In genomic region chr10:49293208-49293603, GRCh38 we compare ENCODE assay signal across 34 cellular contexts. TPM values are rescaled to one million over a fixed set of nuclear protein-coding genes. Genes with fewer than 3 reads are reported as not detected.
"Had no signal": no experiment of that assay in that cellular context is flagged by ENCODE, and none has a peak within 500 bp of the region (broad histone marks: within the 10 kb centered on the region; RNA-seq: fewer than 3 reads in every experiment).

No MANE protein-coding gene starts in this region.

- H3K4me3 Mint-ChIP-seq: activated CD4-positive, alpha-beta memory T cell treated with anti-CD3 and anti-CD28 coated beads, Interleukin-2, amount 10 ng/mL, durations not matched to agents 7 days and 5 days; activated CD4-positive, alpha-beta T cell treated with anti-CD3 and anti-CD28 coated beads, Interleukin-2, amount 10 ng/mL, durations not matched to agents 7 days and 5 days; activated naive CD4-positive, alpha-beta T cell treated with anti-CD3 and anti-CD28 coated beads, Interleukin-2, amount 10 ng/mL, durations not matched to agents 7 days and 5 days; activated naive CD8-positive, alpha-beta T cell; activated T-cell treated with anti-CD3 and anti-CD28 coated beads, Interleukin-2, amount 50 U/mL, for 24 hours; activated T-cell treated with anti-CD3 and anti-CD28 coated beads, Interleukin-2, amount 50 U/mL, for 72 hours; central memory CD8-positive, alpha-beta T cell; dendritic cell treated with granulocyte-macrophage colony-stimulating factor and Interleukin-4, amounts not matched to agents 40 ng/mL and 50 ng/mL, for 4 days; endodermal cell; T-helper 17 cell; T-helper 2 cell treated with Interferon-gamma antibody and Interleukin-4, amounts not matched to agents 5 μg/mL and 100 μg/mL, for 36 hours; WTC11 had no signal

- H3K9me3 ChIP-seq: esophagus muscularis mucosa, gastroesophageal sphincter had no signal

- H3K27ac ChIP-seq: brain microvascular endothelial cell, coronary artery, dorsolateral prefrontal cortex, esophagus muscularis mucosa, foreskin keratinocyte, gastroesophageal sphincter had no signal

- H3K36me3 Mint-ChIP-seq: activated naive CD4-positive, alpha-beta T cell treated with anti-CD3 and anti-CD28 coated beads, Interleukin-2, amount 10 ng/mL, durations not matched to agents 7 days and 5 days; activated naive CD8-positive, alpha-beta T cell; WTC11 had no signal

- H3K27me3 Mint-ChIP-seq: activated T-cell treated with anti-CD3 and anti-CD28 coated beads, Interleukin-2, amount 50 U/mL, for 24 hours had no signal

- H3K9me3 Mint-ChIP-seq: activated CD4-positive, alpha-beta memory T cell treated with anti-CD3 and anti-CD28 coated beads, Interleukin-2, amount 10 ng/mL, durations not matched to agents 7 days and 5 days; activated CD4-positive, alpha-beta T cell treated with anti-CD3 and anti-CD28 coated beads, Interleukin-2, amount 10 ng/mL, durations not matched to agents 7 days and 5 days; activated naive CD4-positive, alpha-beta T cell treated with anti-CD3 and anti-CD28 coated beads, Interleukin-2, amount 10 ng/mL, durations not matched to agents 7 days and 5 days; activated T-cell treated with anti-CD3 and anti-CD28 coated beads, Interleukin-2, amount 50 U/mL, for 24 hours; activated T-cell treated with anti-CD3 and anti-CD28 coated beads, Interleukin-2, amount 50 U/mL, for 72 hours; central memory CD8-positive, alpha-beta T cell; dendritic cell treated with granulocyte-macrophage colony-stimulating factor and Interleukin-4, amounts not matched to agents 40 ng/mL and 50 ng/mL, for 4 days; endodermal cell; T-helper 2 cell treated with Interferon-gamma antibody and Interleukin-4, amounts not matched to agents 5 μg/mL and 100 μg/mL, for 36 hours had no signal

- H3K27me3 ChIP-seq: foreskin keratinocyte had no signal

- H3K27ac Mint-ChIP-seq: activated CD4-positive, alpha-beta memory T cell treated with anti-CD3 and anti-CD28 coated beads, Interleukin-2, amount 10 ng/mL, durations not matched to agents 7 days and 5 days; activated CD4-positive, alpha-beta T cell treated with anti-CD3 and anti-CD28 coated beads, Interleukin-2, amount 10 ng/mL, durations not matched to agents 7 days and 5 days; activated naive CD4-positive, alpha-beta T cell treated with anti-CD3 and anti-CD28 coated beads, Interleukin-2, amount 10 ng/mL, durations not matched to agents 7 days and 5 days; activated naive CD8-positive, alpha-beta T cell; activated T-cell treated with anti-CD3 and anti-CD28 coated beads, Interleukin-2, amount 50 U/mL, for 24 hours; activated T-cell treated with anti-CD3 and anti-CD28 coated beads, Interleukin-2, amount 50 U/mL, for 72 hours; dendritic cell treated with granulocyte-macrophage colony-stimulating factor and Interleukin-4, amounts not matched to agents 40 ng/mL and 50 ng/mL, for 4 days; endodermal cell; T-helper 17 cell; T-helper 2 cell treated with Interferon-gamma antibody and Interleukin-4, amounts not matched to agents 5 μg/mL and 100 μg/mL, for 36 hours; WTC11 had no signal

- H3K36me3 ChIP-seq: brain microvascular endothelial cell, esophagus muscularis mucosa, gastroesophageal sphincter had no signal

- H3K4me1 Mint-ChIP-seq: activated CD4-positive, alpha-beta T cell treated with anti-CD3 and anti-CD28 coated beads, Interleukin-2, amount 10 ng/mL, durations not matched to agents 7 days and 5 days; central memory CD8-positive, alpha-beta T cell had no signal

- H3K4me1 ChIP-seq: foreskin keratinocyte had no signal

- H3K4me3 ChIP-seq: coronary artery, dorsolateral prefrontal cortex, esophagus muscularis mucosa, gastroesophageal sphincter had no signal

- DNase-seq: activated CD4-positive, alpha-beta memory T cell treated with anti-CD3 and anti-CD28 coated beads, Interleukin-2, amount 10 ng/mL, durations not matched to agents 7 days and 5 days; activated CD4-positive, alpha-beta T cell treated with anti-CD3 and anti-CD28 coated beads for 1 hour; activated CD4-positive, alpha-beta T cell treated with anti-CD3 and anti-CD28 coated beads for 4 hours; activated CD4-positive, alpha-beta T cell treated with anti-CD3 and anti-CD28 coated beads, Interleukin-2, amount 10 ng/mL, durations not matched to agents 7 days and 5 days; activated CD4-positive, alpha-beta T cell treated with anti-CD3 and anti-CD28 coated beads, Interleukin-2, amount 50 U/mL, for 4 hours; activated CD8-positive, alpha-beta memory T cell treated with anti-CD3 and anti-CD28 coated beads, Interleukin-2, amount 50 U/mL, for 48 hours; activated gamma-delta T cell; activated naive CD4-positive, alpha-beta T cell; activated naive CD4-positive, alpha-beta T cell treated with anti-CD3 and anti-CD28 coated beads, Interleukin-2, amount 10 ng/mL, durations not matched to agents 7 days and 5 days; activated T-cell treated with anti-CD3 and anti-CD28 coated beads for 4 hours; activated T-cell treated with anti-CD3 and anti-CD28 coated beads, Interleukin-2, amount 50 U/mL, for 24 hours; activated T-cell treated with anti-CD3 and anti-CD28 coated beads, Interleukin-2, amount 50 U/mL, for 72 hours; amniotic stem cell; anterior cingulate cortex; brain microvascular endothelial cell; dorsolateral prefrontal cortex; effector memory CD4-positive, alpha-beta T cell; endodermal cell; foreskin keratinocyte; T-helper 1 cell; T-helper 17 cell had no signal

- ATAC-seq: activated T-cell treated with anti-CD3 and anti-CD28 coated beads, Interleukin-2, amount 50 U/mL, for 72 hours; foreskin keratinocyte; gastroesophageal sphincter; T-helper 17 cell; WTC11 had no signal

RNA-seq across cellular contexts. Expression of gene C10orf71, which starts 5.8 kb away (rescaled TPM):
- total RNA-seq: activated CD4-positive, alpha-beta memory T cell treated with anti-CD3 and anti-CD28 coated beads, Interleukin-2, amount 10 ng/mL, durations not matched to agents 7 days and 5 days; activated CD4-positive, alpha-beta T cell treated with anti-CD3 and anti-CD28 coated beads, Interleukin-2, amount 10 ng/mL, durations not matched to agents 7 days and 5 days; activated T-cell treated with anti-CD3 and anti-CD28 coated beads, Interleukin-2, amount 50 U/mL, for 72 hours; astrocyte; bronchial epithelial cell; cerebellum; epithelial cell of proximal tubule; foreskin keratinocyte; glomerular endothelial cell; T-helper 17 cell; WTC11 had no signal
